10 cellular contexts compared by ENCODE assay signal in genomic region chrX:123625477-123625876, GRCh38.
"Had no signal": no experiment of that assay in that cellular context is flagged by ENCODE, and none has a peak within 500 bp of the region (broad histone marks: within the 10 kb centered on the region; RNA-seq: fewer than 3 reads in every experiment).

No MANE protein-coding gene starts in this region.

- ATAC-seq: HCT116, K562 had no signal

- FAIRE-seq: HTR-8/SVneo, K562 had no signal

- H3K27ac ChIP-seq: GM23248 had no signal

- H2AFZ ChIP-seq: GM23248 had no signal

- H3K4me1 ChIP-seq: HAP-1 had no signal

- H3K9ac ChIP-seq: GM23248 had no signal

- H3K4me3 ChIP-seq: GM23248, HAP-1, K562 had no signal

- H3K9me3 ChIP-seq: HAP-1 had no signal

- DNase-seq: GM23248, GOT3, H7, HFFc6, IMR-90, KG1 had no signal
